In genomic region chr10:74176380-74177139, GRCh38 we compare ENCODE assay signal across 8 cellular contexts. TPM values are rescaled to one million over a fixed set of nuclear protein-coding genes. Genes with fewer than 3 reads are reported as not detected.
A peak's percentile ranks its signal among the peaks of the same experiment; 100 is the strongest.
DNase-seq lines count a peak whose midpoint lies in the region; ATAC-seq and TF ChIP-seq lines count a peak whose summit lies in the region.

No MANE protein-coding gene starts in this region.

- TF ChIP-seq CTCF in fibroblast of mammary gland (conservative IDR thresholded peaks at IDR 0.05; ENCODE audit: control insufficient read depth, insufficient read depth, low read depth, low read length): no peak

- no peaks in the 10 kb centered on the region for H3K9me3 Mint-ChIP-seq in activated T-helper 17 cell treated with anti-CD3 and anti-CD28 coated beads, Interleukin-2, amount 50 U/mL, for 72 hours
- no peaks in the 10 kb centered on the region for H3K9me3 Mint-ChIP-seq in naive thymus-derived CD8-positive, alpha-beta T cell
- no peaks in the 10 kb centered on the region for H3K9me3 Mint-ChIP-seq in stimulated activated naive B cell treated with anti-CD40 and anti-IgM and Interleukin-4, amounts not matched to agents 10 μg/mL and 1 μg/mL and 100 μg/mL, for 72 hours

- DNase-seq in EH (ENCODE audit: low read depth) (peak; percentile 98), GOT3 (lab: John Stamatoyannopoulos, UW) (peak; percentile 86), LHCN-M2 (ENCODE audit: low read depth) (peak; percentile 98), RPMI7951 (ENCODE audit: low read depth) (peak; percentile 96), fibroblast of mammary gland (ENCODE audit: low read depth) (peak; percentile 92)
- DNase-seq in naive thymus-derived CD8-positive, alpha-beta T cell: peak; percentile 90 to 97 (median 95)
- peak; percentile 97 for DNase-seq in stimulated activated naive B cell treated with anti-CD40 and anti-IgM and Interleukin-4, amounts not matched to agents 10 μg/mL and 1 μg/mL and 100 μg/mL, for 72 hours

- peak overlapping the region; percentile 95 for H3K4me3 Mint-ChIP-seq in activated T-helper 17 cell treated with anti-CD3 and anti-CD28 coated beads, Interleukin-2, amount 50 U/mL, for 72 hours
- H3K4me3 Mint-ChIP-seq in naive thymus-derived CD8-positive, alpha-beta T cell: peak overlapping the region; percentile 88 to 96 (median 92)
- peak overlapping the region; percentile 89 to 95 for H3K4me3 Mint-ChIP-seq in stimulated activated naive B cell treated with anti-CD40 and anti-IgM and Interleukin-4, amounts not matched to agents 10 μg/mL and 1 μg/mL and 100 μg/mL, for 72 hours

- peak; percentile 93 for ATAC-seq in activated T-helper 17 cell treated with anti-CD3 and anti-CD28 coated beads, Interleukin-2, amount 50 U/mL, for 72 hours (replicated peaks)
- ATAC-seq in naive thymus-derived CD8-positive, alpha-beta T cell: peak; percentile 94 to 95
- ATAC-seq in stimulated activated naive B cell treated with anti-CD40 and anti-IgM and Interleukin-4, amounts not matched to agents 10 μg/mL and 1 μg/mL and 100 μg/mL, for 72 hours (replicated peaks): peak; percentile 92 to 96

- peaks cover 15% of the 10 kb centered on the region for H3K4me1 Mint-ChIP-seq in activated T-helper 17 cell treated with anti-CD3 and anti-CD28 coated beads, Interleukin-2, amount 50 U/mL, for 72 hours
- peaks cover 12 to 48% (median 44%) of the 10 kb centered on the region in 4 donors for H3K4me1 Mint-ChIP-seq in naive thymus-derived CD8-positive, alpha-beta T cell
- H3K4me1 Mint-ChIP-seq in stimulated activated naive B cell treated with anti-CD40 and anti-IgM and Interleukin-4, amounts not matched to agents 10 μg/mL and 1 μg/mL and 100 μg/mL, for 72 hours: peaks cover 27 to 47% of the 10 kb centered on the region in 2 donors

- no peaks in the 10 kb centered on the region for H3K27me3 Mint-ChIP-seq in activated T-helper 17 cell treated with anti-CD3 and anti-CD28 coated beads, Interleukin-2, amount 50 U/mL, for 72 hours
- H3K27me3 Mint-ChIP-seq in naive thymus-derived CD8-positive, alpha-beta T cell: no peaks in the 10 kb centered on the region
- H3K27me3 Mint-ChIP-seq in stimulated activated naive B cell treated with anti-CD40 and anti-IgM and Interleukin-4, amounts not matched to agents 10 μg/mL and 1 μg/mL and 100 μg/mL, for 72 hours: no peaks in the 10 kb centered on the region

- peak overlapping the region; percentile 96 for H3K4me3 ChIP-seq in fibroblast of mammary gland (ENCODE audit: control insufficient read depth, low read depth, low read length)

- H3K27ac Mint-ChIP-seq in activated T-helper 17 cell treated with anti-CD3 and anti-CD28 coated beads, Interleukin-2, amount 50 U/mL, for 72 hours: peak overlapping the region; percentile 95
- H3K27ac Mint-ChIP-seq in naive thymus-derived CD8-positive, alpha-beta T cell: peak overlapping the region; percentile 97 to 99 (median 98)
- peak overlapping the region; percentile 100 for H3K27ac Mint-ChIP-seq in stimulated activated naive B cell treated with anti-CD40 and anti-IgM and Interleukin-4, amounts not matched to agents 10 μg/mL and 1 μg/mL and 100 μg/mL, for 72 hours

- POLR2A ChIA-PET in naive thymus-derived CD8-positive, alpha-beta T cell (lab: Charles Lee): interaction anchor here (0.6 to 3.5 kb wide), 13 partner anchors 9 to 935 kb away, joined by 3 to 31 read pairs (median 4); partner anchors contain the start of genes ADK, AP3M1, KAT6B and SAMD8

- no peaks in the 10 kb centered on the region for H3K36me3 Mint-ChIP-seq in activated T-helper 17 cell treated with anti-CD3 and anti-CD28 coated beads, Interleukin-2, amount 50 U/mL, for 72 hours (ENCODE audit: low read depth)
- no peaks in the 10 kb centered on the region for H3K36me3 Mint-ChIP-seq in naive thymus-derived CD8-positive, alpha-beta T cell
- H3K36me3 Mint-ChIP-seq in stimulated activated naive B cell treated with anti-CD40 and anti-IgM and Interleukin-4, amounts not matched to agents 10 μg/mL and 1 μg/mL and 100 μg/mL, for 72 hours: peaks cover under 1 to 19% of the 10 kb centered on the region in 2 donors

RNA-seq across cellular contexts. Expression of gene ADK, which starts 25.5 kb away (rescaled TPM):
- total RNA-seq in LHCN-M2 (2014; rRNA removed): 30.2 and 33.6 TPM in 2 replicates
- 31.9 TPM for polyA plus RNA-seq in LHCN-M2 (2012)
- 63.5 and 64.6 TPM in 2 replicates for total RNA-seq in RPMI7951 (2014; rRNA removed; shearing (Covaris generic))
- total RNA-seq in activated T-helper 17 cell treated with anti-CD3 and anti-CD28 coated beads, Interleukin-2, amount 50 U/mL, for 72 hours: 10 to 100 TPM; 51.4 to 72.1 TPM
- total RNA-seq in naive thymus-derived CD8-positive, alpha-beta T cell: 10 to 100 TPM; 29.6 to 32.9 TPM
- 10 to 100 TPM; 48.7 to 52.4 (median 49.0) TPM for polyA plus RNA-seq in naive thymus-derived CD8-positive, alpha-beta T cell

RNA-seq across cellular contexts. Expression of gene AP3M1, which starts 25.9 kb away (rescaled TPM):
- total RNA-seq in LHCN-M2 (2014; rRNA removed): 27.1 and 31.7 TPM in 2 replicates
- 17.3 TPM for polyA plus RNA-seq in LHCN-M2 (2012)
- 26.4 and 29.2 TPM in 2 replicates for total RNA-seq in RPMI7951 (2014; rRNA removed; shearing (Covaris generic))
- total RNA-seq in activated T-helper 17 cell treated with anti-CD3 and anti-CD28 coated beads, Interleukin-2, amount 50 U/mL, for 72 hours: 10 to 100 TPM; 32.5 to 55.0 TPM
- 10 to 100 TPM; 39.4 to 40.2 TPM for total RNA-seq in naive thymus-derived CD8-positive, alpha-beta T cell
- polyA plus RNA-seq in naive thymus-derived CD8-positive, alpha-beta T cell: 10 to 100 TPM; 24.7 to 36.0 (median 28.4) TPM

Comparison
In these comparisons a context has a peak if more than half of its experiments do, and no peak if none do; other contexts are left out.
1. Peak in every context shown above with its lines: DNase-seq, ATAC-seq and H3K4me3 ChIP-seq.